In genomic region chr6:84193140-84193708, GRCh38 we compare ENCODE assay signal across 12 cellular contexts. TPM values are rescaled to one million over a fixed set of nuclear protein-coding genes. Genes with fewer than 3 reads are reported as not detected.
A peak's percentile ranks its signal among the peaks of the same experiment; 100 is the strongest.
DNase-seq lines count a peak whose midpoint lies in the region; ATAC-seq, FAIRE-seq and TF ChIP-seq lines count a peak whose summit lies in the region.
"Had no signal": no experiment of that assay in that cellular context is flagged by ENCODE, and none has a peak within 500 bp of the region (broad histone marks: within the 10 kb centered on the region; RNA-seq: fewer than 3 reads in every experiment).

No MANE protein-coding gene starts in this region.

- H3K27me3 Mint-ChIP-seq in activated CD4-positive, alpha-beta T cell treated with anti-CD3 and anti-CD28 coated beads, Interleukin-2, amount 10 ng/mL, durations not matched to agents 7 days and 5 days: no peaks in the 10 kb centered on the region

- no peaks in the 10 kb centered on the region for H4K20me1 ChIP-seq in osteoblast (ENCODE audit: insufficient read depth, low read length)

- FAIRE-seq in HTR-8/SVneo (lab: Jason Lieb, UNC) (no peak), bronchial epithelial cell (lab: Jason Lieb, UNC) (no peak)

- no peak for TF ChIP-seq CTCF in bronchial epithelial cell (IDR thresholded peaks at IDR 0.05; ENCODE audit: insufficient read depth, low read length, severe bottlenecking)
- no peak for TF ChIP-seq CTCF in osteoblast (IDR thresholded peaks at IDR 0.05; ENCODE audit: extremely low read depth, low read depth, low read length)

- H3K4me1 ChIP-seq in osteoblast (ENCODE audit: insufficient read depth, low read length): peaks cover 13% of the 10 kb centered on the region

- POLR2A ChIA-PET in activated CD4-positive, alpha-beta T cell treated with anti-CD3 and anti-CD28 coated beads, Interleukin-2, amount 10 ng/mL, durations not matched to agents 7 days and 5 days (lab: Charles Lee): no interaction called here

- H3K36me3 ChIP-seq in bronchial epithelial cell (ENCODE audit: control insufficient read depth, insufficient read depth, low read length): no peaks in the 10 kb centered on the region
- H3K36me3 ChIP-seq in osteoblast (ENCODE audit: insufficient read depth, low read length): peaks cover 12% of the 10 kb centered on the region

- no peaks in the 10 kb centered on the region for H3K27me3 ChIP-seq in bronchial epithelial cell (ENCODE audit: control insufficient read depth, insufficient read depth, low read length)
- H3K27me3 ChIP-seq in osteoblast (ENCODE audit: insufficient read depth, low read length): no peaks in the 10 kb centered on the region

- no peak for ATAC-seq in GM19452 (IDR thresholded peaks at IDR 0.05; ENCODE audit: unreplicated experiment)

- no peaks in the 10 kb centered on the region for H3K4me1 Mint-ChIP-seq in activated CD4-positive, alpha-beta T cell treated with anti-CD3 and anti-CD28 coated beads, Interleukin-2, amount 10 ng/mL, durations not matched to agents 7 days and 5 days

- CTCF ChIA-PET in activated CD4-positive, alpha-beta T cell treated with anti-CD3 and anti-CD28 coated beads, Interleukin-2, amount 10 ng/mL, durations not matched to agents 7 days and 5 days (lab: Charles Lee): no interaction called here

- no peak overlapping the region for H3K4me3 Mint-ChIP-seq in activated CD4-positive, alpha-beta T cell treated with anti-CD3 and anti-CD28 coated beads, Interleukin-2, amount 10 ng/mL, durations not matched to agents 7 days and 5 days
- H3K4me3 Mint-ChIP-seq: activated naive CD4-positive, alpha-beta T cell treated with anti-CD3 and anti-CD28 coated beads for 36 hours had no signal

- H3K27ac ChIP-seq in osteoblast (ENCODE audit: low read depth, low read length): peak overlapping the region; percentile 51

- H3K9me3 ChIP-seq in osteoblast (ENCODE audit: low read depth, low read length): no peaks in the 10 kb centered on the region

- H3K4me3 ChIP-seq in bronchial epithelial cell (ENCODE audit: low read depth, low read length): no peak overlapping the region
- H3K4me3 ChIP-seq in osteoblast (ENCODE audit: insufficient read depth, low read length): no peak overlapping the region

- H3K9me3 Mint-ChIP-seq in activated CD4-positive, alpha-beta T cell treated with anti-CD3 and anti-CD28 coated beads, Interleukin-2, amount 10 ng/mL, durations not matched to agents 7 days and 5 days: peaks cover 6% of the 10 kb centered on the region
- H3K9me3 Mint-ChIP-seq: activated naive CD4-positive, alpha-beta T cell treated with anti-CD3 and anti-CD28 coated beads for 36 hours had no signal

- peak overlapping the region; percentile 4 for H3K4me2 ChIP-seq in osteoblast (ENCODE audit: insufficient read depth, low read length)

- H3K27ac Mint-ChIP-seq in activated CD4-positive, alpha-beta T cell treated with anti-CD3 and anti-CD28 coated beads, Interleukin-2, amount 10 ng/mL, durations not matched to agents 7 days and 5 days: no peak overlapping the region
- H3K27ac Mint-ChIP-seq: activated naive CD4-positive, alpha-beta T cell treated with anti-CD3 and anti-CD28 coated beads for 36 hours had no signal

- DNase-seq in EH (ENCODE audit: low read depth) (peak; percentile 92), HTR-8/SVneo (ENCODE audit: insufficient read length, low spot score) (peak; percentile 44), bronchial epithelial cell (ENCODE audit: low read depth) (peak; percentile 89), osteoblast (ENCODE audit: insufficient read length, low spot score, missing footprints) (peak; percentile 93), NCI-H1105 (lab: John Stamatoyannopoulos, UW) (no peak), NOMO-1 treated with dmso at 0.1 percent for 144 hours (lab: John Stamatoyannopoulos, UW; ENCODE audit: unreplicated experiment) (no peak)
- DNase-seq in activated CD4-positive, alpha-beta T cell treated with anti-CD3 and anti-CD28 coated beads, Interleukin-2, amount 10 ng/mL, durations not matched to agents 7 days and 5 days: no peak
- DNase-seq: activated CD4-positive, alpha-beta T cell treated with anti-CD3 and anti-CD28 coated beads for 1 hour; activated naive CD4-positive, alpha-beta T cell treated with anti-CD3 and anti-CD28 coated beads for 36 hours; DMS153; mesendoderm had no signal

- no peak overlapping the region for H2AFZ ChIP-seq in osteoblast (ENCODE audit: low read length)

- no peaks in the 10 kb centered on the region for H3K79me2 ChIP-seq in osteoblast (ENCODE audit: insufficient read depth, low read length)

- H3K36me3 Mint-ChIP-seq in activated CD4-positive, alpha-beta T cell treated with anti-CD3 and anti-CD28 coated beads, Interleukin-2, amount 10 ng/mL, durations not matched to agents 7 days and 5 days (ENCODE audit: low read depth): peaks cover 54% of the 10 kb centered on the region

RNA-seq across cellular contexts. Expression of gene CEP162, which starts 34.2 kb away (rescaled TPM):
- total RNA-seq in bronchial epithelial cell (3.1 and 3.4 TPM in 2 replicates), osteoblast (17.0 and 17.4 TPM in 2 replicates)
- 10 to 100 TPM; 10.6 to 11.5 TPM for total RNA-seq in activated CD4-positive, alpha-beta T cell treated with anti-CD3 and anti-CD28 coated beads, Interleukin-2, amount 10 ng/mL, durations not matched to agents 7 days and 5 days

Comparison
In these comparisons a context has a peak if more than half of its experiments do, and no peak if none do; other contexts are left out.
1. DNase-seq: peak in EH (single experiment), HTR-8/SVneo (single experiment), bronchial epithelial cell (single experiment) and osteoblast (single experiment); none in activated CD4-positive, alpha-beta T cell treated with anti-CD3 and anti-CD28 coated beads, Interleukin-2, amount 10 ng/mL, durations not matched to agents 7 days and 5 days (single experiment), NCI-H1105 (single experiment) and NOMO-1 treated with dmso at 0.1 percent for 144 hours (single experiment).